Comparison of ENCODE assay signal across 14 cellular contexts in genomic region chr16:31718998-31719397, GRCh38.
DNase-seq lines count a peak whose midpoint lies in the region; ATAC-seq and TF ChIP-seq lines count a peak whose summit lies in the region.
"Had no signal": no experiment of that assay in that cellular context is flagged by ENCODE, and none has a peak within 500 bp of the region (broad histone marks: within the 10 kb centered on the region; RNA-seq: fewer than 3 reads in every experiment).

No MANE protein-coding gene starts in this region.

- TF ChIP-seq POLR2A in heart left ventricle (IDR thresholded peaks at IDR 0.05): no peak

- intact Hi-C loops in heart left ventricle (cut with DNase I): loop anchor here in 7 of 10 donors (10.0 kb wide), 4 partner anchors 146 to 254 kb away; partner anchors contain the start of genes ZNF267 (in 4 of the 7) and RUSF1 (in 1 of the 7)
- intact Hi-C loops in cardiac septum (cut with DNase I): no loop called here
- intact Hi-C loops in left ventricle myocardium inferior (cut with micrococcal nuclease): no loop called here

- H3K27me3 ChIP-seq in heart left ventricle: no peaks in the 10 kb centered on the region
- H3K27me3 ChIP-seq in left ventricle myocardium inferior (ENCODE audit: low read depth): no peaks in the 10 kb centered on the region
- H3K27me3 ChIP-seq in WERI-Rb-1 (ENCODE audit: insufficient read depth, low read depth, severe bottlenecking): no peaks in the 10 kb centered on the region
- H3K27me3 ChIP-seq: BLaER1 treated with 17β-estradiol and CSF1 and Interleukin-3, amounts not matched to agents 10 nM and 100 nM had no signal

- H3K36me3 ChIP-seq in heart left ventricle (peaks cover 0 to 13% (median 4%) of the 10 kb centered on the region in 9 donors), left ventricle myocardium inferior (peaks cover 28% of the 10 kb centered on the region), WERI-Rb-1 (peaks cover 6% of the 10 kb centered on the region; the same call in 1 of the 2 replicates)

- DNase-seq in heart left ventricle: no peak
- no peak for DNase-seq in cardiac septum (ENCODE audit: low spot score)
- DNase-seq in cerebellar cortex (ENCODE audit: low spot score): peak; percentile 29
- DNase-seq in left ventricle myocardium inferior: no peak
- no peak for DNase-seq in inferior parietal cortex (ENCODE audit: extremely low spot score)
- DNase-seq in activated effector memory CD4-positive, alpha-beta T cell treated with anti-CD3 and anti-CD28 coated beads, Interleukin-2, amount 50 U/mL, for 16 hours: no peak
- no peak for DNase-seq in WERI-Rb-1
- DNase-seq in hypothalamus (lab: John Stamatoyannopoulos, UW): no peak
- DNase-seq: ACHN; CD4-positive, CD25-positive, alpha-beta regulatory T cell; DMS79; GOT3 had no signal

- peak overlapping the region in 1 of 12 donors; percentile 22 for H3K27ac ChIP-seq in heart left ventricle
- peak overlapping the region; percentile 11 for H3K27ac ChIP-seq in left ventricle myocardium inferior (replicated peaks)
- H3K27ac ChIP-seq in WERI-Rb-1: no peak overlapping the region
- H3K27ac ChIP-seq: BLaER1 treated with 17β-estradiol and CSF1 and Interleukin-3, amounts not matched to agents 10 nM and 100 nM had no signal

- TF ChIP-seq CTCF in heart left ventricle (IDR thresholded peaks at IDR 0.05) (no peak), left ventricle myocardium inferior (IDR thresholded peaks at IDR 0.05; ENCODE audit: borderline replicate concordance) (no peak), WERI-Rb-1 (IDR thresholded peaks at IDR 0.05; ENCODE audit: low read depth, low read length) (no peak)

- H3K4me3 ChIP-seq in heart left ventricle: no peak overlapping the region
- no peak overlapping the region for H3K4me3 ChIP-seq in left ventricle myocardium inferior
- no peak overlapping the region for H3K4me3 ChIP-seq in WERI-Rb-1 (ENCODE audit: low read depth, low read length)
- H3K4me3 ChIP-seq: HAP-1 had no signal

- 29 to 39% (median 32%) methylated on average over 4 of the region's 4 CpGs for WGBS in heart left ventricle, 4 donors

- peak; percentile 56 to 80 (median 67) for ATAC-seq in heart left ventricle

- H3K4me1 ChIP-seq in heart left ventricle (peaks cover 0 to 45% (median 22%) of the 10 kb centered on the region in 12 donors), left ventricle myocardium inferior (peaks cover 48% of the 10 kb centered on the region)

- H3K9me3 ChIP-seq in heart left ventricle (peaks cover 0 to 10% (median 0%) of the 10 kb centered on the region in 12 donors), left ventricle myocardium inferior (replicated peaks) (no peaks in the 10 kb centered on the region), WERI-Rb-1 (ENCODE audit: severe bottlenecking) (no peaks in the 10 kb centered on the region)
- H3K9me3 ChIP-seq: HAP-1 had no signal

Comparison
In these comparisons a context has a peak if more than half of its experiments do, and no peak if none do; other contexts are left out.
1. intact Hi-C loops: an anchor here in heart left ventricle (10.0 kb wide); none called in cardiac septum and left ventricle myocardium inferior.